ENCODE assay signal across 8 cellular contexts in the genomic region with DNA sequence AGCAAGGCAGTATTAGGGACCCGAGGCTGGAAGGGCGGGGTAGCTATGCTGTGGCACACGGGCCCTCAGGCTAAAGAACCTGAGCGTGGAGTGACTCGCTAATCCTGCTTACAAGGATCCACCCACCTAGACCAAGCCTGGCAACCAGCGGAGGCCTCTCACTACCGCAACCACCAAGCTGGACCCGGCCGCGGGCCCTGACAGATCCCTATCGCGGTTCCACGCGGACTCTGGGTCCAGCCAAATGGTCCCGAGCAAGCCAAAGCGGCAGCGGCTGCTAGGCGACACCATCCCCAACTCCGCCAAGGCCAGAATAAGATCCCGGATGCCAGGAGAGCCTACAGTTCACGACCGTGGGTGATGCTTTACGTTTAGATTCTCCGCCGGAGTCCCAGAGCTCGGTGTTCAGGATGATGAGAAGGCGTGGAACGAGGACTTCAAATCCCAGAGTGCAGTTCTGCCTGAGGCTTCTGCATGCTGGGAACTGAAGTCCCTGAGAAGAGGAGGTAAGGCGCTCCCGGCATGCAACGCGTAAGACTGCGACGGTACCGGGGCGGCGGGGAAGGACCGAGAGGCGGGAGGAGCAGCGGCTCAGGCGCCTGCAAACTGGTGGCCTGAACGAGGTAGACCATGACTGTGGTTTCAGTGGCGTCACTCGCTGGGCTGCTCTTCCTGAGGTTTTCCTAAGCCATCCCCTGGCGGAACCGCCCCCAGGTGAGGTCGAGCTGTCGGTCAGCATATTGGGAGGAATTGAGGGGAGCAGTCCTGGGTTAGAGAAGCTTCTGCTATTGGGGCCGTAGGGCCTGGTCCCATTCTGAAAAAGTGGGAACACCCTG. TPM values are rescaled to one million over a fixed set of nuclear protein-coding genes. Genes with fewer than 3 reads are reported as not detected.
DNase-seq lines count a peak whose midpoint lies in the region; ATAC-seq and TF ChIP-seq lines count a peak whose summit lies in the region.

Gene CEP290 (minus strand): TSS at position 315 of the 836 bp plus-strand sequence. CDS start 781 bp downstream, outside the sequence.
Gene TMTC3 (plus strand): TSS at position 534 of the 836 bp plus-strand sequence. CDS start 6,009 bp downstream, outside the sequence.

- no peaks in the 10 kb centered on the region for H3K9me3 Mint-ChIP-seq in progenitor cell of endocrine pancreas (ENCODE audit: low read depth)

- H3K27me3 ChIP-seq in upper lobe of right lung, result no peaks in the 10 kb centered on the region

- intact Hi-C loops in left ventricle myocardium superior (cut with micrococcal nuclease), result no loop called here
- intact Hi-C loops in upper lobe of right lung (cut with DNase I), result no loop called here

- H3K4me3 Mint-ChIP-seq in T-helper 17 cell (peak within 1 kb of the TSS; percentile 97), progenitor cell of endocrine pancreas (ENCODE audit: low read depth) (peak within 1 kb of the TSS; percentile 93)

- no peaks in the 10 kb centered on the region for H3K4me1 ChIP-seq in upper lobe of right lung

- peaks cover 38% of the 10 kb centered on the region for H3K4me1 Mint-ChIP-seq in T-helper 17 cell
- H3K4me1 Mint-ChIP-seq in progenitor cell of endocrine pancreas (ENCODE audit: low read depth), result peaks cover 28% of the 10 kb centered on the region

- H3K9me3 ChIP-seq in T-helper 17 cell (ENCODE audit: control insufficient read depth, low read length, poor library complexity, severe bottlenecking), result no peaks in the 10 kb centered on the region
- H3K9me3 ChIP-seq in upper lobe of right lung, result no peaks in the 10 kb centered on the region

- H3K4me3 ChIP-seq in upper lobe of right lung, result peak within 1 kb of the TSS; percentile 81

- no peaks in the 10 kb centered on the region for H3K36me3 ChIP-seq in upper lobe of right lung

- H3K27ac ChIP-seq in upper lobe of right lung, result peak within 1 kb of the TSS; percentile 69

- DNase-seq in NCI-H1694 treated with DMSO at 0.1 percent for 48 hours (lab: John Stamatoyannopoulos, UW) (peak; percentile 96), T-helper 17 cell (peak; percentile 85 to 88 (median 86)), anterior cingulate cortex (lab: John Stamatoyannopoulos, UW) (peak; percentile 73 to 99 (median 97)), left ventricle myocardium superior (peak; percentile 93), progenitor cell of endocrine pancreas (ENCODE audit: low spot score, unreplicated experiment) (peak; percentile 84), upper lobe of right lung (peak; percentile 96)

- TF ChIP-seq CTCF in progenitor cell of endocrine pancreas (IDR thresholded peaks at IDR 0.05; ENCODE audit: unreplicated experiment) (no peak), upper lobe of right lung (IDR thresholded peaks at IDR 0.05) (no peak)

- H3K27ac Mint-ChIP-seq in T-helper 17 cell (peak within 1 kb of the TSS; percentile 96), progenitor cell of endocrine pancreas (peak within 1 kb of the TSS; percentile 91)

- H3K36me3 Mint-ChIP-seq in T-helper 17 cell (ENCODE audit: low read depth) (peaks cover 18% of the 10 kb centered on the region), progenitor cell of endocrine pancreas (ENCODE audit: insufficient read depth) (peaks cover 6% of the 10 kb centered on the region)

- ATAC-seq in GM18499 (IDR thresholded peaks at IDR 0.05; ENCODE audit: insufficient read depth, unreplicated experiment), result peak; percentile 95
- ATAC-seq in HG02938 (IDR thresholded peaks at IDR 0.05; ENCODE audit: unreplicated experiment), result peak; percentile 93
- ATAC-seq in T-helper 17 cell, result peak; percentile 95
- peak; percentile 99 for ATAC-seq in left ventricle myocardium superior
- peak; percentile 99 for ATAC-seq in upper lobe of right lung

- no peaks in the 10 kb centered on the region for H3K27me3 Mint-ChIP-seq in T-helper 17 cell
- H3K27me3 Mint-ChIP-seq in progenitor cell of endocrine pancreas, result no peaks in the 10 kb centered on the region

RNA-seq across cellular contexts. Expression of gene CEP290, which starts in this region (rescaled TPM):
- total RNA-seq in T-helper 17 cell (10 to 100 TPM; 16.0 to 18.9 TPM), left ventricle myocardium superior (8.5 TPM), progenitor cell of endocrine pancreas (29.7 and 31.2 TPM in 2 replicates), upper lobe of right lung (11.8 TPM)

RNA-seq across cellular contexts. Expression of gene TMTC3, which starts in this region (rescaled TPM):
- total RNA-seq in T-helper 17 cell (1 to 10 TPM; 5.6 to 6.0 TPM), left ventricle myocardium superior (8.6 TPM), progenitor cell of endocrine pancreas (35.2 TPM in 2 replicates), upper lobe of right lung (23.5 TPM)

Comparison
In these comparisons a context has a peak if more than half of its experiments do, and no peak if none do; other contexts are left out.
1. Peak in every context shown above with its lines: DNase-seq, ATAC-seq, H3K4me3 ChIP-seq and H3K27ac ChIP-seq.